In the genomic region with DNA sequence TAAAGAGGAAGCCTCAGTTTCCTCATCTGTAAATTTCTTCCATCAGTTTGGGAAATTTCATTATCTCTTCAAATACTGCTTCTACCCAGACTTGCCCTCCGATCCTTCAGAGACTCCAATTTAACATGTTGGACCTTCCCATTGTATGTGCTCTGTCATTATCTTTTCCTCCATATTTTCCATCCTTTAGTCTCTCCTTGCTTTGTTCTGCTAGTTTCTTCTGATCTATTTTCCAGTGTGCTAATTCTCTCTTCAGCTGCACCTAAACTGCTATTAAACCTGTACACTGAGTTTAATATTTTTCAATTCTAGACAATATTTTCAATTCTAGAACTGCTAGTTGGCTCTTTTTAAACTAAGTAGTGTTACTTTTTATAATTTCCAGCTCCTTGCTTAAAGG, we compare ENCODE assay signal across 19 cellular contexts.
DNase-seq lines count a peak whose midpoint lies in the region; ATAC-seq, FAIRE-seq and TF ChIP-seq lines count a peak whose summit lies in the region.
"Had no signal": no experiment of that assay in that cellular context is flagged by ENCODE, and none has a peak within 500 bp of the region (broad histone marks: within the 10 kb centered on the region; RNA-seq: fewer than 3 reads in every experiment).

No MANE protein-coding gene starts in this region.

- peaks cover 21% of the 10 kb centered on the region for H3K9me3 ChIP-seq in HepG2 (ENCODE audit: low read length)
- no peaks in the 10 kb centered on the region for H3K9me3 ChIP-seq in right lobe of liver
- peaks cover 46% of the 10 kb centered on the region for H3K9me3 ChIP-seq in endodermal cell (ENCODE audit: control insufficient read depth, low read length)
- peaks cover 6% of the 10 kb centered on the region for H3K9me3 ChIP-seq in osteoblast (ENCODE audit: low read depth, low read length)
- no peaks in the 10 kb centered on the region for H3K9me3 ChIP-seq in gastrocnemius medialis

- CTCF ChIA-PET in HepG2 (lab: Yijun Ruan, JAX; ENCODE audit: low intra/inter-chr PET ratio, low total read pairs): no interaction called here

- intact Hi-C loops in HepG2 (cut with micrococcal nuclease; ENCODE audit: unreplicated experiment) (no loop called here), right lobe of liver (cut with DNase I) (no loop called here), gastrocnemius medialis (cut with DNase I; ENCODE audit: low total_unique reads) (no loop called here)

- no peak for ATAC-seq in HepG2
- ATAC-seq in right lobe of liver: no peak
- no peak for ATAC-seq in gastrocnemius medialis
- no peak for ATAC-seq in HG03457 (IDR thresholded peaks at IDR 0.05; ENCODE audit: unreplicated experiment)
- ATAC-seq: GM12878, HCT116 had no signal

- H3K4me1 ChIP-seq in HepG2 (ENCODE audit: insufficient read depth, low read length) (no peaks in the 10 kb centered on the region), right lobe of liver (no peaks in the 10 kb centered on the region), endodermal cell (ENCODE audit: control insufficient read depth, insufficient read depth, low read length) (peaks cover 13% of the 10 kb centered on the region), osteoblast (ENCODE audit: insufficient read depth, low read length) (no peaks in the 10 kb centered on the region), gastrocnemius medialis (peaks cover 0 to 6% of the 10 kb centered on the region in 2 donors)

- H3K4me3 ChIP-seq in HepG2 (replicated peaks in 1 of 3; ENCODE audit: insufficient read depth in 1 of 3, low read depth in 2 of 3, low read length in 3 of 3) (no peak overlapping the region), right lobe of liver (no peak overlapping the region), endodermal cell (ENCODE audit: low read length) (peak overlapping the region; percentile 61), osteoblast (ENCODE audit: insufficient read depth, low read length) (no peak overlapping the region), gastrocnemius medialis (no peak overlapping the region)
- H3K4me3 ChIP-seq: GM12878, GM23248 had no signal

- BruUV-seq in HepG2 (replicated peaks; lab: Mats Ljungman, UMichigan): no TSS peak

- no peak for FAIRE-seq in HepG2 (lab: Jason Lieb, UNC)
- FAIRE-seq: GM12878, GM19239 had no signal

- H4K20me1 ChIP-seq in HepG2 (ENCODE audit: insufficient read depth, low read length): no peaks in the 10 kb centered on the region
- peaks cover 4% of the 10 kb centered on the region for H4K20me1 ChIP-seq in osteoblast (ENCODE audit: insufficient read depth, low read length)

- H3K9me3 Mint-ChIP-seq in endodermal cell: peaks cover 39% of the 10 kb centered on the region

- no peak overlapping the region for H3K27ac Mint-ChIP-seq in endodermal cell
- H3K27ac Mint-ChIP-seq: CD4-positive, alpha-beta memory T cell; H9; HFFc6 had no signal

- no peak for DNase-seq in HepG2 (ENCODE audit: low spot score)
- DNase-seq in right lobe of liver: no peak
- no peak for DNase-seq in endodermal cell
- peak; percentile 57 for DNase-seq in osteoblast (ENCODE audit: insufficient read length, low spot score, missing footprints)
- no peak for DNase-seq in gastrocnemius medialis
- DNase-seq: C1 segment of cervical spinal cord; Calu3; CD4-positive, alpha-beta memory T cell; COR-L47; DMS79; EL; GDM1; GM23248; HFFc6 had no signal

- TF ChIP-seq POLR2A in HepG2 (IDR thresholded peaks at IDR 0.05; ENCODE audit: insufficient read depth in 1 of 2, low read depth in 2 of 2, low read length in 2 of 2) (no peak), right lobe of liver (IDR thresholded peaks at IDR 0.05) (no peak), gastrocnemius medialis (IDR thresholded peaks at IDR 0.05) (no peak)

- in situ Hi-C loops in HepG2 (cut with HindIII; ENCODE audit: extremely low pct_ligation_motif_present, low pct_unique_long_range_greater_than_20kb): no loop called here
- in situ Hi-C loops in gastrocnemius medialis (cut with MboI; ENCODE audit: low sequenced_read_pairs in 4 of 4): no loop called here

- peaks cover 41% of the 10 kb centered on the region for H3K36me3 Mint-ChIP-seq in endodermal cell (ENCODE audit: low read depth)

- no peak overlapping the region for H3K27ac ChIP-seq in HepG2 (ENCODE audit: extremely low read length, insufficient read depth, low read length)
- H3K27ac ChIP-seq in right lobe of liver: no peak overlapping the region
- H3K27ac ChIP-seq in endodermal cell (ENCODE audit: low read depth, low read length): no peak overlapping the region
- no peak overlapping the region for H3K27ac ChIP-seq in osteoblast (ENCODE audit: low read depth, low read length)
- no peak overlapping the region for H3K27ac ChIP-seq in gastrocnemius medialis
- H3K27ac ChIP-seq: GM23248 had no signal

- H3K79me2 ChIP-seq in HepG2 (ENCODE audit: insufficient read depth, low read length) (no peaks in the 10 kb centered on the region), osteoblast (ENCODE audit: insufficient read depth, low read length) (peaks cover 23% of the 10 kb centered on the region)

- no peak for TF ChIP-seq RAD21 in HepG2 (CRISPR knock-in tag; IDR thresholded peaks at IDR 0.05)

- no peak overlapping the region for H3K4me3 Mint-ChIP-seq in endodermal cell
- H3K4me3 Mint-ChIP-seq: CD4-positive, alpha-beta memory T cell; H9; HFFc6 had no signal

- H3K9ac ChIP-seq in HepG2 (ENCODE audit: insufficient read depth, low read depth, low read length) (no peak overlapping the region), endodermal cell (ENCODE audit: extremely low read depth, low read length, poor library complexity, severe bottlenecking) (no peak overlapping the region)
- H3K9ac ChIP-seq: GM23248 had no signal

- peaks cover 19% of the 10 kb centered on the region for H3K4me1 Mint-ChIP-seq in endodermal cell
- H3K4me1 Mint-ChIP-seq: CD4-positive, alpha-beta memory T cell had no signal

- TF ChIP-seq EP300 in HepG2 (IDR thresholded peaks at IDR 0.05; ENCODE audit: low read depth in 2 of 2, low read length in 2 of 2) (no peak), HepG2 (CRISPR knock-in tag; IDR thresholded peaks at IDR 0.05; ENCODE audit: borderline replicate concordance) (no peak)

- no peak for TF ChIP-seq CTCF in HepG2 (CRISPR knock-in tag; IDR thresholded peaks at IDR 0.05)
- TF ChIP-seq CTCF in right lobe of liver (IDR thresholded peaks at IDR 0.05): no peak
- TF ChIP-seq CTCF in endodermal cell (conservative IDR thresholded peaks at IDR 0.05): no peak
- no peak for TF ChIP-seq CTCF in osteoblast (IDR thresholded peaks at IDR 0.05; ENCODE audit: extremely low read depth, low read depth, low read length)
- TF ChIP-seq CTCF in gastrocnemius medialis (IDR thresholded peaks at IDR 0.05 in 4 of 5, conservative IDR thresholded peaks at IDR 0.05 in 1 of 5): no peak

- H2AFZ ChIP-seq in HepG2 (ENCODE audit: low read length): no peak overlapping the region
- no peak overlapping the region for H2AFZ ChIP-seq in osteoblast (ENCODE audit: low read length)
- H2AFZ ChIP-seq: GM23248 had no signal

- 91% methylated on average over 1 of the region's 1 CpG for WGBS in HepG2 (ENCODE audit: low lambda C conversion rate)
- 80% methylated on average over 1 of the region's 1 CpG for WGBS in right lobe of liver (ENCODE audit: insufficient coverage, low coverage, low lambda C conversion rate, missing lambda C conversion rate)
- 91 to 100% methylated on average over 1 of the region's 1 CpG for WGBS in endodermal cell (ENCODE audit: insufficient coverage in 1 of 2, insufficient read length in 1 of 2), 2 experiments

- H3K36me3 ChIP-seq in HepG2 (replicated peaks in 1 of 2; ENCODE audit: control insufficient read depth in 1 of 2, insufficient read depth in 2 of 2, low read length in 2 of 2) (0 out of 5 replicates have a peak, but pooled peaks cover 0 to 5% of the 10 kb centered on the region in 2 experiments), right lobe of liver (no peaks in the 10 kb centered on the region), endodermal cell (ENCODE audit: control insufficient read depth, insufficient read depth, low read length) (peaks cover 20% of the 10 kb centered on the region), osteoblast (ENCODE audit: insufficient read depth, low read length) (peaks cover 37% of the 10 kb centered on the region), gastrocnemius medialis (no peaks in the 10 kb centered on the region)

- peaks cover 40% of the 10 kb centered on the region for H3K27me3 Mint-ChIP-seq in endodermal cell (ENCODE audit: insufficient read depth)

- POLR2A ChIA-PET in HepG2 (lab: Yijun Ruan, JAX): no interaction called here

- no peaks in the 10 kb centered on the region for H3K27me3 ChIP-seq in HepG2 (ENCODE audit: control insufficient read depth in 1 of 2, insufficient read depth in 2 of 2, low read length in 2 of 2)
- H3K27me3 ChIP-seq in right lobe of liver: no peaks in the 10 kb centered on the region
- peaks cover 31% of the 10 kb centered on the region for H3K27me3 ChIP-seq in endodermal cell (ENCODE audit: control insufficient read depth, insufficient read depth, low read length, poor library complexity, severe bottlenecking)
- H3K27me3 ChIP-seq in osteoblast (ENCODE audit: insufficient read depth, low read length): no peaks in the 10 kb centered on the region
- H3K27me3 ChIP-seq in gastrocnemius medialis: no peaks in the 10 kb centered on the region

- H3K4me2 ChIP-seq in HepG2 (ENCODE audit: low read depth, low read length) (no peak overlapping the region), osteoblast (ENCODE audit: insufficient read depth, low read length) (no peak overlapping the region)

TF ChIP-seq in HepG2, 621 proteins besides CTCF, POLR2A, EP300 and RAD21 (continues in another document):
- no peak for TF ChIP-seq IRF1 (CRISPR knock-in tag; IDR thresholded peaks at IDR 0.05; ENCODE audit: low read depth)
- peak; percentile 76; the same call in 1 of the 2 replicates for TF ChIP-seq ZFP82 (CRISPR knock-in tag; IDR thresholded peaks at IDR 0.05; ENCODE audit: borderline replicate concordance)
